ENCODE assay signal across 34 cellular contexts in the genomic region with DNA sequence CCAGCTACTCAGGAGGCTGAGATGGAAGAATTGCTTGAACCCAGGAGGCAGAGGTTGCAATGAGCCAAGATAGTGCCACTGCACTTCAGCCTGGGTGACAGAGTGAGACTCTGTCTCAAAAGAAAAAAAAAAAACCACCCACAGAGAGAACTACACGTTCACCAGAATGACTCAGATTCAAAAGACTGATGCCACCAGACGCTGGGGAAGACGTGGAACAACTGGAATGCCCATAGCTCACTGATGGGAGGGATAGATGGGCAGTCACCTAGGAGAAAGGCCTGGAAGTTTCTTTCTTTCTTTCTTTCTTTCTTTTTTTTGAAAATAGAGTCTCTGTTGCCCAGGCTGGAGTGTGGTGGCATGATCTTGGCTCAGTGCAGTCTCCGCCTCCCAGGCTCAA. TPM values are rescaled to one million over a fixed set of nuclear protein-coding genes. Genes with fewer than 3 reads are reported as not detected.
DNase-seq lines count a peak whose midpoint lies in the region; ATAC-seq and TF ChIP-seq lines count a peak whose summit lies in the region.
"Had no signal": no experiment of that assay in that cellular context is flagged by ENCODE, and none has a peak within 500 bp of the region (broad histone marks: within the 10 kb centered on the region; RNA-seq: fewer than 3 reads in every experiment).

No MANE protein-coding gene starts in this region.

- TF ChIP-seq CTCF in RWPE2 (IDR thresholded peaks at IDR 0.05; ENCODE audit: poor library complexity, severe bottlenecking): no peak
- TF ChIP-seq CTCF in epithelial cell of esophagus (IDR thresholded peaks at IDR 0.05; ENCODE audit: insufficient read depth, low read depth, low read length, missing control alignments): no peak

- H3K27me3 ChIP-seq in RWPE2 (ENCODE audit: insufficient read depth, poor library complexity, severe bottlenecking): no peaks in the 10 kb centered on the region
- H3K27me3 ChIP-seq: esophagus squamous epithelium, gastrocnemius medialis, sigmoid colon, suprapubic skin had no signal

- DNase-seq in activated CD4-positive, alpha-beta T cell treated with anti-CD3 and anti-CD28 coated beads for 36 hours: no peak
- no peak for DNase-seq in activated CD4-positive, alpha-beta T cell treated with anti-CD3 and anti-CD28 coated beads for 1 hour
- DNase-seq in RWPE2 (ENCODE audit: low spot score) (no peak), epithelial cell of esophagus (ENCODE audit: low read depth) (peak; percentile 66), HuH-7.5 (ENCODE audit: low spot score) (no peak), GM19240 (ENCODE audit: insufficient read length, low spot score) (no peak), T-helper 9 cell (no peak)
- DNase-seq: activated CD4-positive, alpha-beta memory T cell treated with anti-CD3 and anti-CD28 coated beads for 36 hours; activated CD8-positive, alpha-beta memory T cell treated with anti-CD3 and anti-CD28 coated beads, Interleukin-2, amount 50 U/mL, for 4 hours; activated naive CD4-positive, alpha-beta T cell treated with anti-CD3 and anti-CD28 coated beads for 36 hours; amniotic stem cell; CD8-positive, alpha-beta T cell; cortex of kidney; esophagus squamous epithelium; gastrocnemius medialis; GF-D8; hypothalamus; immature natural killer cell; KBM-7; naive thymus-derived CD4-positive, alpha-beta T cell; NCI-H1436 treated with DMSO at 0.1 percent for 48 hours; NCI-H446 treated with DMSO at 0.1 percent for 48 hours; nucleus accumbens; psoas muscle; Right ventricle myocardium superior; sigmoid colon; stimulated activated CD4-positive, alpha-beta T cell treated with anti-CD3 and anti-CD28 coated beads, Interleukin-4, amount 100 ng/mL, for 4 hours; SW 1271 had no signal

- peaks cover 1% of the 10 kb centered on the region for H3K4me1 Mint-ChIP-seq in activated CD4-positive, alpha-beta T cell treated with anti-CD3 and anti-CD28 coated beads for 36 hours
- H3K4me1 Mint-ChIP-seq: immature natural killer cell had no signal

- no peaks in the 10 kb centered on the region for H3K36me3 Mint-ChIP-seq in activated CD4-positive, alpha-beta T cell treated with anti-CD3 and anti-CD28 coated beads for 36 hours (ENCODE audit: low read depth)
- H3K36me3 Mint-ChIP-seq: activated CD4-positive, alpha-beta memory T cell treated with anti-CD3 and anti-CD28 coated beads for 36 hours; CD8-positive, alpha-beta T cell; immature natural killer cell; naive thymus-derived CD4-positive, alpha-beta T cell; stimulated activated memory B cell treated with anti-CD40 and anti-IgM and Interleukin-4, amounts not matched to agents 10 μg/mL and 1 μg/mL and 100 μg/mL, for 72 hours had no signal

- no peaks in the 10 kb centered on the region for H3K27me3 Mint-ChIP-seq in activated CD4-positive, alpha-beta T cell treated with anti-CD3 and anti-CD28 coated beads for 36 hours
- H3K27me3 Mint-ChIP-seq: activated CD4-positive, alpha-beta memory T cell treated with anti-CD3 and anti-CD28 coated beads for 36 hours; stimulated activated memory B cell treated with anti-CD40 and anti-IgM and Interleukin-4, amounts not matched to agents 10 μg/mL and 1 μg/mL and 100 μg/mL, for 72 hours had no signal

- H3K4me3 Mint-ChIP-seq in activated CD4-positive, alpha-beta T cell treated with anti-CD3 and anti-CD28 coated beads for 36 hours: no peak overlapping the region
- H3K4me3 Mint-ChIP-seq: activated CD4-positive, alpha-beta memory T cell treated with anti-CD3 and anti-CD28 coated beads for 36 hours; activated naive CD4-positive, alpha-beta T cell treated with anti-CD3 and anti-CD28 coated beads for 36 hours; activated T-helper 1 cell treated with anti-CD3 and anti-CD28 coated beads, Interleukin-12 subunit alpha, Interleukin-12 subunit beta, Interleukin-2, Interleukin-4 antibody, amounts not matched to agents 30 ng/mL and 10 ng/mL and 1 ng/mL, durations not matched to agents 14 hours and 24 hours and 36 hours; CD8-positive, alpha-beta T cell; immature natural killer cell; naive thymus-derived CD4-positive, alpha-beta T cell; stimulated activated memory B cell treated with anti-CD40 and anti-IgM and Interleukin-4, amounts not matched to agents 10 μg/mL and 1 μg/mL and 100 μg/mL, for 72 hours had no signal

- no peak overlapping the region for H3K27ac ChIP-seq in RWPE2 (ENCODE audit: poor library complexity, severe bottlenecking)
- H3K27ac ChIP-seq: 22Rv1, esophagus squamous epithelium, gastrocnemius medialis, psoas muscle, sigmoid colon, suprapubic skin had no signal

- peak; percentile 30 for ATAC-seq in activated CD4-positive, alpha-beta T cell treated with anti-CD3 and anti-CD28 coated beads for 36 hours
- peak; percentile 56; the same call in 1 of the 3 replicates for ATAC-seq in RWPE2 (ENCODE audit: low read depth)
- no peak for ATAC-seq in GM21528 (IDR thresholded peaks at IDR 0.05; ENCODE audit: low FRiP score, unreplicated experiment)
- ATAC-seq: CD8-positive, alpha-beta T cell; gastrocnemius medialis; HCT116; naive thymus-derived CD4-positive, alpha-beta T cell; psoas muscle; stimulated activated memory B cell treated with anti-CD40 and anti-IgM and Interleukin-4, amounts not matched to agents 10 μg/mL and 1 μg/mL and 100 μg/mL, for 72 hours had no signal

- H3K9me3 ChIP-seq in RWPE2 (ENCODE audit: severe bottlenecking): no peaks in the 10 kb centered on the region
- H3K9me3 ChIP-seq: esophagus squamous epithelium, gastrocnemius medialis, psoas muscle, sigmoid colon, suprapubic skin had no signal

- intact Hi-C loops in activated CD4-positive, alpha-beta T cell treated with anti-CD3 and anti-CD28 coated beads for 36 hours (cut with DNase I, micrococcal nuclease): no loop called here

- POLR2A ChIA-PET in activated CD4-positive, alpha-beta T cell treated with anti-CD3 and anti-CD28 coated beads for 36 hours (lab: Charles Lee): no interaction called here

- peaks cover under 1% of the 10 kb centered on the region for H3K4me1 ChIP-seq in RWPE2 (ENCODE audit: insufficient read depth, poor library complexity, severe bottlenecking)

- H3K27ac Mint-ChIP-seq in activated CD4-positive, alpha-beta T cell treated with anti-CD3 and anti-CD28 coated beads for 36 hours: no peak overlapping the region
- H3K27ac Mint-ChIP-seq: activated CD4-positive, alpha-beta memory T cell treated with anti-CD3 and anti-CD28 coated beads for 36 hours; activated naive CD4-positive, alpha-beta T cell treated with anti-CD3 and anti-CD28 coated beads for 36 hours; activated T-helper 1 cell treated with anti-CD3 and anti-CD28 coated beads, Interleukin-12 subunit alpha, Interleukin-12 subunit beta, Interleukin-2, Interleukin-4 antibody, amounts not matched to agents 30 ng/mL and 10 ng/mL and 1 ng/mL, durations not matched to agents 14 hours and 24 hours and 36 hours; CD8-positive, alpha-beta T cell; immature natural killer cell; naive thymus-derived CD4-positive, alpha-beta T cell; stimulated activated memory B cell treated with anti-CD40 and anti-IgM and Interleukin-4, amounts not matched to agents 10 μg/mL and 1 μg/mL and 100 μg/mL, for 72 hours had no signal

- H3K4me3 ChIP-seq in RWPE2 (ENCODE audit: severe bottlenecking) (no peak overlapping the region), epithelial cell of esophagus (ENCODE audit: low read length) (no peak overlapping the region)
- H3K4me3 ChIP-seq: esophagus squamous epithelium, gastrocnemius medialis, psoas muscle, sigmoid colon, suprapubic skin had no signal

- no peaks in the 10 kb centered on the region for H3K9me3 Mint-ChIP-seq in activated CD4-positive, alpha-beta T cell treated with anti-CD3 and anti-CD28 coated beads for 36 hours (ENCODE audit: low read depth)
- H3K9me3 Mint-ChIP-seq: activated CD4-positive, alpha-beta memory T cell treated with anti-CD3 and anti-CD28 coated beads for 36 hours; activated naive CD4-positive, alpha-beta T cell treated with anti-CD3 and anti-CD28 coated beads for 36 hours; activated T-helper 1 cell treated with anti-CD3 and anti-CD28 coated beads, Interleukin-12 subunit alpha, Interleukin-12 subunit beta, Interleukin-2, Interleukin-4 antibody, amounts not matched to agents 30 ng/mL and 10 ng/mL and 1 ng/mL, durations not matched to agents 14 hours and 24 hours and 36 hours; CD8-positive, alpha-beta T cell; immature natural killer cell; naive thymus-derived CD4-positive, alpha-beta T cell; stimulated activated memory B cell treated with anti-CD40 and anti-IgM and Interleukin-4, amounts not matched to agents 10 μg/mL and 1 μg/mL and 100 μg/mL, for 72 hours had no signal

- no peaks in the 10 kb centered on the region for H3K36me3 ChIP-seq in RWPE2 (ENCODE audit: low read depth)
- H3K36me3 ChIP-seq: esophagus squamous epithelium, gastrocnemius medialis, sigmoid colon, suprapubic skin had no signal

- CTCF ChIA-PET in activated CD4-positive, alpha-beta T cell treated with anti-CD3 and anti-CD28 coated beads for 36 hours (lab: Charles Lee): no interaction called here

RNA-seq across cellular contexts. Expression of a gene that starts 10.0 kb away (rescaled TPM):
- total RNA-seq in activated CD4-positive, alpha-beta T cell treated with anti-CD3 and anti-CD28 coated beads for 36 hours: 100 to 1,000 TPM in 1 of 2 experiments, 10 to 100 TPM in 1; 97.4 to 113 TPM

RNA-seq across cellular contexts. Expression of a gene that starts 56.2 kb away (rescaled TPM):
- total RNA-seq in activated CD4-positive, alpha-beta T cell treated with anti-CD3 and anti-CD28 coated beads for 36 hours: 10 to 100 TPM; 39.6 to 41.7 TPM

RNA-seq across cellular contexts. Expression of a gene that starts 56.5 kb away (rescaled TPM):
- 10 to 100 TPM; 24.2 to 25.1 TPM for total RNA-seq in activated CD4-positive, alpha-beta T cell treated with anti-CD3 and anti-CD28 coated beads for 36 hours
